ENCODE assay signal across 9 cellular contexts in the genomic region with DNA sequence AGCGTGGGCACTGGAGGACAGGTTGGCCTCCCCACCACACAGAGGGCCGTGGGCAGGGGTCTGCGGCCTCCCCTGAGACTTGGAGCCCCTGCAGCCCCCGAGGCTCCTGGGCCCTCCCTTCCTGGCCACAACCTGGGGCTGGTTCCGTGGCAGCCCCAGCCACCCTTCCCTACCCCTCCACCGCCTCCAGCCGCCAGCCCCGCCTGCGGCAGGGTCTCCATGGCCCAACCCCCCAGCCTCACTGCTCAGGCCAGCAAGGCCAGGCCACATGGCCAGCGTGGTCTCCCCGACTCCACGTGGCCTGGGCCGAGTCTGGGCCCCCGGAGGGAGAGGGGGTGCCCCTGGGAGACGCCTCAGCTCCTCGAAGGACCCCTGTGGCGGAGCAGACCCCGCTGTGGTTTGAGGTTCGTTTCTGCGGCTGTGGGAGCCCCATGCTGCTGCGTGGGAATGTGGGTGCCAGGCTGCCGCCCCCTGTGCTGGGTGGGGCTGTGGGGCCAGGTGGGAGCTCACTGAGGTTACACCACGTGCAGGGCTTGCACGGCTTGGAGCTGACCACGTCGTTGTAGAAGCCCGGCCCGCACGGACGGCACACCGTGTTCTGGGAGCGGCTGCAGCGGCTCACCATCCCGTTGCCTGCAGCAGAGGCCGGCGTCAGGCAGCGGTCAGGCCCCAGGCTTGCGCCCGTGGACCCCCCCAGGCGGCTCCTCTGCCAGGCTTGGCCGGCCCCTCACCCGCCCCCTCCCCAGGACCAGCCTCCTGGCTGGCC. TPM values are rescaled to one million over a fixed set of nuclear protein-coding genes. Genes with fewer than 3 reads are reported as not detected.
A peak's percentile ranks its signal among the peaks of the same experiment; 100 is the strongest.
DNase-seq lines count a peak whose midpoint lies in the region; ATAC-seq and TF ChIP-seq lines count a peak whose summit lies in the region.
"Had no signal": no experiment of that assay in that cellular context is flagged by ENCODE, and none has a peak within 500 bp of the region (broad histone marks: within the 10 kb centered on the region; RNA-seq: fewer than 3 reads in every experiment).

No MANE protein-coding gene starts in this region.

- CTCF ChIA-PET in activated CD4-positive, alpha-beta T cell treated with anti-CD3 and anti-CD28 coated beads for 36 hours (lab: Charles Lee): interaction anchor here (0.7 kb wide), 1 partner anchor 1018 kb away, joined by 4 read pairs; no protein-coding TSS in a partner anchor
- CTCF ChIA-PET in PC-9 (lab: Charles Lee): no interaction called here

- H3K4me2 ChIP-seq in PC-9: no peak overlapping the region

- no peaks in the 10 kb centered on the region for H3K9me3 Mint-ChIP-seq in activated CD4-positive, alpha-beta T cell treated with anti-CD3 and anti-CD28 coated beads for 36 hours (ENCODE audit: low read depth)
- no peaks in the 10 kb centered on the region for H3K9me3 Mint-ChIP-seq in activated T-cell treated with anti-CD3 and anti-CD28 coated beads, Interleukin-2, amount 50 U/mL, for 72 hours

- no peaks in the 10 kb centered on the region for H3K9me2 ChIP-seq in PC-9 (ENCODE audit: insufficient read depth)

- POLR2A ChIA-PET in activated CD4-positive, alpha-beta T cell treated with anti-CD3 and anti-CD28 coated beads for 36 hours (lab: Charles Lee): interaction anchor here (0.8 kb wide), 1 partner anchor 64 kb away, joined by 4 read pairs; no protein-coding TSS in a partner anchor
- POLR2A ChIA-PET in PC-9 (lab: Charles Lee; ENCODE audit: unreplicated experiment): no interaction called here

- peaks cover 19 to 32% (median 30%) of the 10 kb centered on the region in 4 donors for H3K36me3 ChIP-seq in stomach
- no peaks in the 10 kb centered on the region for H3K36me3 ChIP-seq in PC-9 (ENCODE audit: low read depth)

- ATAC-seq in activated CD4-positive, alpha-beta T cell treated with anti-CD3 and anti-CD28 coated beads for 36 hours: no peak
- peak; percentile 7 to 20 for ATAC-seq in activated T-cell treated with anti-CD3 and anti-CD28 coated beads, Interleukin-2, amount 50 U/mL, for 72 hours (replicated peaks in 1 of 2)
- peak; percentile 9 for ATAC-seq in left ventricle myocardium superior

- H3K4me1 Mint-ChIP-seq in activated CD4-positive, alpha-beta T cell treated with anti-CD3 and anti-CD28 coated beads for 36 hours: peaks cover 51% of the 10 kb centered on the region
- peaks cover 65% of the 10 kb centered on the region for H3K4me1 Mint-ChIP-seq in activated T-cell treated with anti-CD3 and anti-CD28 coated beads, Interleukin-2, amount 50 U/mL, for 72 hours (ENCODE audit: low read depth)

- 27 to 72% (median 49%) methylated on average over 11 to 42 of the region's 42 CpGs for WGBS in stomach, 5 donors

- H3K27ac ChIP-seq in stomach (peak overlapping the region in 3 of 5 donors; percentile 47 to 71 (median 47)), PC-9 (no peak overlapping the region)
- H3K27ac ChIP-seq: cardiac muscle cell had no signal

- intact Hi-C loops in activated CD4-positive, alpha-beta T cell treated with anti-CD3 and anti-CD28 coated beads for 36 hours (cut with DNase I, micrococcal nuclease): no loop called here
- intact Hi-C loops in left ventricle myocardium superior (cut with micrococcal nuclease) (no loop called here), stomach (cut with DNase I; ENCODE audit: low total_unique reads) (no loop called here), PC-9 (cut with micrococcal nuclease; ENCODE audit: unreplicated experiment) (no loop called here)

- TF ChIP-seq POLR2A in stomach (IDR thresholded peaks at IDR 0.05): no peak

- TF ChIP-seq CTCF in stomach (IDR thresholded peaks at IDR 0.05) (no peak), PC-9 (conservative IDR thresholded peaks at IDR 0.05) (no peak)

- no peaks in the 10 kb centered on the region for H3K79me2 ChIP-seq in PC-9 (ENCODE audit: low read depth)

- H3K4me3 ChIP-seq in stomach: peak overlapping the region; percentile 18 to 35 (median 22)
- H3K4me3 ChIP-seq in PC-9: no peak overlapping the region
- H3K4me3 ChIP-seq: cardiac muscle cell had no signal

- peaks cover 8 to 44% (median 34%) of the 10 kb centered on the region in 4 donors for H3K4me1 ChIP-seq in stomach
- peaks cover 6% of the 10 kb centered on the region for H3K4me1 ChIP-seq in PC-9 (replicated peaks; ENCODE audit: insufficient read depth)

- H3K36me3 Mint-ChIP-seq in activated CD4-positive, alpha-beta T cell treated with anti-CD3 and anti-CD28 coated beads for 36 hours (ENCODE audit: low read depth): peaks cover 59% of the 10 kb centered on the region
- H3K36me3 Mint-ChIP-seq in activated T-cell treated with anti-CD3 and anti-CD28 coated beads, Interleukin-2, amount 50 U/mL, for 72 hours (ENCODE audit: insufficient read depth in 2 of 2): peaks cover 6 to 13% of the 10 kb centered on the region in 2 donors

- peak overlapping the region; percentile 73 for H3K4me3 Mint-ChIP-seq in activated CD4-positive, alpha-beta T cell treated with anti-CD3 and anti-CD28 coated beads for 36 hours
- H3K4me3 Mint-ChIP-seq in activated T-cell treated with anti-CD3 and anti-CD28 coated beads, Interleukin-2, amount 50 U/mL, for 72 hours: peak overlapping the region; percentile 79 to 82

- peaks cover 2% of the 10 kb centered on the region for H3F3A ChIP-seq in PC-9 (ENCODE audit: insufficient read depth, low read depth)

- no TSS peak for BruUV-seq in PC-9 (replicated peaks; lab: Mats Ljungman, UMichigan)

- H3K27me3 ChIP-seq in stomach: peaks cover 0 to 21% (median 0%) of the 10 kb centered on the region in 3 donors
- no peaks in the 10 kb centered on the region for H3K27me3 ChIP-seq in PC-9 (ENCODE audit: insufficient read depth, low read depth)
- H3K27me3 ChIP-seq: cardiac muscle cell had no signal

- no peaks in the 10 kb centered on the region for H3K9me3 ChIP-seq in stomach
- no peaks in the 10 kb centered on the region for H3K9me3 ChIP-seq in PC-9 (ENCODE audit: insufficient read depth, low read depth)

- H4K20me1 ChIP-seq in PC-9 (ENCODE audit: insufficient read depth): 0 out of 2 replicates have a peak, but pooled peaks cover 4% of the 10 kb centered on the region

- no peak for TF ChIP-seq EP300 in stomach (IDR thresholded peaks at IDR 0.05)

- H2AFZ ChIP-seq in PC-9: no peak overlapping the region

- DNase-seq in activated CD4-positive, alpha-beta T cell treated with anti-CD3 and anti-CD28 coated beads for 36 hours: no peak
- DNase-seq in activated CD4-positive, alpha-beta T cell treated with anti-CD3 and anti-CD28 coated beads, Interleukin-2, amount 50 U/mL, for 4 hours: no peak
- DNase-seq in activated T-cell treated with anti-CD3 and anti-CD28 coated beads, Interleukin-2, amount 50 U/mL, for 72 hours: peak in 1 of 2 donors; percentile 49
- peak; percentile 39 for DNase-seq in left ventricle myocardium superior
- DNase-seq in stomach: peak; percentile 61
- no peak for DNase-seq in PC-9
- DNase-seq in NCI-H146 treated with DMSO at 0.1 percent for 48 hours (lab: John Stamatoyannopoulos, UW; ENCODE audit: unreplicated experiment): no peak
- DNase-seq in NOMO-1 treated with dmso at 0.1 percent for 144 hours (lab: John Stamatoyannopoulos, UW; ENCODE audit: unreplicated experiment): no peak

- H3K27ac Mint-ChIP-seq in activated CD4-positive, alpha-beta T cell treated with anti-CD3 and anti-CD28 coated beads for 36 hours: peak overlapping the region; percentile 81
- H3K27ac Mint-ChIP-seq in activated T-cell treated with anti-CD3 and anti-CD28 coated beads, Interleukin-2, amount 50 U/mL, for 72 hours: no peak overlapping the region

- no peaks in the 10 kb centered on the region for H3K27me3 Mint-ChIP-seq in activated CD4-positive, alpha-beta T cell treated with anti-CD3 and anti-CD28 coated beads for 36 hours
- no peaks in the 10 kb centered on the region for H3K27me3 Mint-ChIP-seq in activated T-cell treated with anti-CD3 and anti-CD28 coated beads, Interleukin-2, amount 50 U/mL, for 72 hours (ENCODE audit: low read depth)

RNA-seq across cellular contexts. Expression of gene TNFRSF4, which starts 0.6 kb away (rescaled TPM):
- total RNA-seq in activated CD4-positive, alpha-beta T cell treated with anti-CD3 and anti-CD28 coated beads for 36 hours: 100 to 1,000 TPM; 340 to 418 TPM
- total RNA-seq in activated T-cell treated with anti-CD3 and anti-CD28 coated beads, Interleukin-2, amount 50 U/mL, for 72 hours: 100 to 1,000 TPM; 268 to 588 TPM
- total RNA-seq in left ventricle myocardium superior (2.3 TPM), stomach (under 1 TPM in 1 of 5 donors, not detected in 4; 0.55 TPM), PC-9 (2021) (0.20 and 0.38 TPM in 2 replicates)
- 1 to 10 TPM; 1.7 to 4.5 (median 4.2) TPM for polyA plus RNA-seq in stomach
- total RNA-seq: cardiac muscle cell had no signal
- polyA plus RNA-seq: cardiac muscle cell had no signal

RNA-seq across cellular contexts. Expression of gene TNFRSF18, which starts 6.9 kb away (rescaled TPM):
- 100 to 1,000 TPM in 1 of 2 experiments, 10 to 100 TPM in 1; 95.0 to 164 TPM for total RNA-seq in activated CD4-positive, alpha-beta T cell treated with anti-CD3 and anti-CD28 coated beads for 36 hours
- 100 to 1,000 TPM; 245 to 324 TPM for total RNA-seq in activated T-cell treated with anti-CD3 and anti-CD28 coated beads, Interleukin-2, amount 50 U/mL, for 72 hours
- total RNA-seq in left ventricle myocardium superior (0.32 TPM), stomach (10 to 100 TPM in 1 of 5 donors, 1 to 10 TPM in 1, not detected in 3; 1.7 to 11.9 TPM), PC-9 (2021) (6.9 and 14.1 TPM in 2 replicates)
- 1 to 10 TPM in 1 of 3 donors, under 1 TPM in 1, not detected in 1; 0.37 to 3.6 TPM for polyA plus RNA-seq in stomach
- total RNA-seq: cardiac muscle cell had no signal

RNA-seq across cellular contexts. Expression of gene SDF4, which starts 18.5 kb away (rescaled TPM):
- 100 to 1,000 TPM; 108 to 128 TPM for total RNA-seq in activated CD4-positive, alpha-beta T cell treated with anti-CD3 and anti-CD28 coated beads for 36 hours
- 100 to 1,000 TPM; 188 to 348 TPM for total RNA-seq in activated T-cell treated with anti-CD3 and anti-CD28 coated beads, Interleukin-2, amount 50 U/mL, for 72 hours
- total RNA-seq in left ventricle myocardium superior (117 TPM), stomach (100 to 1,000 TPM in 2 of 5 donors, 10 to 100 TPM in 3; 50.3 to 404 (median 65.3) TPM), PC-9 (2021) (133 and 139 TPM in 2 replicates)
- polyA plus RNA-seq in stomach: 10 to 100 TPM; 50.4 to 83.6 (median 61.9) TPM

RNA-seq across cellular contexts. Expression of gene B3GALT6, which starts 18.7 kb away (rescaled TPM):
- 10 to 100 TPM in 1 of 2 experiments, 1 to 10 TPM in 1; 9.4 to 12.2 TPM for total RNA-seq in activated CD4-positive, alpha-beta T cell treated with anti-CD3 and anti-CD28 coated beads for 36 hours
- total RNA-seq in activated T-cell treated with anti-CD3 and anti-CD28 coated beads, Interleukin-2, amount 50 U/mL, for 72 hours: 10 to 100 TPM; 13.1 to 13.6 TPM
- total RNA-seq in left ventricle myocardium superior (7.5 TPM), stomach (10 to 100 TPM in 1 of 5 donors, 1 to 10 TPM in 3, not detected in 1; 1.8 to 13.8 (median 8.1) TPM), PC-9 (2021) (16.2 and 20.8 TPM in 2 replicates)
- polyA plus RNA-seq in stomach: 1 to 10 TPM; 3.7 to 9.7 (median 6.7) TPM

RNA-seq across cellular contexts. Expression of gene C1QTNF12, which starts 33.2 kb away (rescaled TPM):
- total RNA-seq in activated CD4-positive, alpha-beta T cell treated with anti-CD3 and anti-CD28 coated beads for 36 hours: 1 to 10 TPM; 1.1 to 1.6 TPM
- total RNA-seq in activated T-cell treated with anti-CD3 and anti-CD28 coated beads, Interleukin-2, amount 50 U/mL, for 72 hours: 10 to 100 TPM in 1 of 2 donors, 1 to 10 TPM in 1; 8.1 to 14.2 TPM
- total RNA-seq in left ventricle myocardium superior (0.50 TPM), stomach (10 to 100 TPM in 2 of 5 donors, 1 to 10 TPM in 2, not detected in 1; 1.5 to 21.3 (median 6.4) TPM), PC-9 (2021) (5.2 and 11.8 TPM in 2 replicates)
- 1 to 10 TPM in 2 of 3 donors, not detected in 1; 1.6 to 3.2 TPM for polyA plus RNA-seq in stomach
- polyA plus RNA-seq: cardiac muscle cell had no signal

Comparison
In these comparisons a context has a peak if more than half of its experiments do, and no peak if none do; other contexts are left out.
1. DNase-seq: peak in left ventricle myocardium superior (single experiment) and stomach (single experiment); none in activated CD4-positive, alpha-beta T cell treated with anti-CD3 and anti-CD28 coated beads for 36 hours (single experiment), activated CD4-positive, alpha-beta T cell treated with anti-CD3 and anti-CD28 coated beads, Interleukin-2, amount 50 U/mL, for 4 hours (0 of 2), PC-9 (0 of 2), NCI-H146 treated with DMSO at 0.1 percent for 48 hours (single experiment) and NOMO-1 treated with dmso at 0.1 percent for 144 hours (single experiment).
2. RNA of gene TNFRSF4, which starts 0.6 kb away (total RNA-seq): 268 to 588 TPM in activated T-cell treated with anti-CD3 and anti-CD28 coated beads, Interleukin-2, amount 50 U/mL, for 72 hours and 340 to 418 TPM in activated CD4-positive, alpha-beta T cell treated with anti-CD3 and anti-CD28 coated beads for 36 hours; 2.3 TPM in left ventricle myocardium superior (single experiment), 0.20 to 0.38 TPM in PC-9 and 0.55 TPM in stomach; every median in the first group is over 10 times any median in the second.